20 cellular contexts compared by ENCODE assay signal in the genomic region with DNA sequence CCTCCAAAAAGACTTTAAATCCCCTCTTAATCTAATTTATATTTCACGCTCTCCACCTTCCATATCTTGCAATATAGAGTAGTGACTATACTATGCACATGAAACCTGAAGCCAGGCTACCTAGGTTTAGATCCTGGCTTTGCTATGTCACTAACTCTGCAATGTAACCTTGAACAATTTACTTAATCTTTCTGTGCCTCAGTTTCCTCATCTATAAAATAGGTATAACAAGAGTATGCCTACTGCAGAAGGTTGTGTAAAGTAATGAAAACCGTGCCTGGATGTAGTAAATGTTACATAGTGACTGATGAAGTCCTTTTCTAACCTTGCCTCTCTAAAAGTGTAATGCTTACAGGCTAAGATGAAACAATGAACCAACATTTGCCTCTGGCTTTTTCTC.
"Had no signal": no experiment of that assay in that cellular context is flagged by ENCODE, and none has a peak within 500 bp of the region (broad histone marks: within the 10 kb centered on the region; RNA-seq: fewer than 3 reads in every experiment).

No MANE protein-coding gene starts in this region.

- H3K27me3 Mint-ChIP-seq: activated CD4-positive, alpha-beta T cell treated with anti-CD3 and anti-CD28 coated beads, Interleukin-2, amount 10 ng/mL, durations not matched to agents 24 days and 14 days; effector memory CD8-positive, alpha-beta T cell; progenitor cell of endocrine pancreas; type B pancreatic cell had no signal

- ATAC-seq: activated T-cell treated with anti-CD3 and anti-CD28 coated beads, Interleukin-2, amount 50 U/mL, for 72 hours; effector memory CD8-positive, alpha-beta T cell; heart left ventricle had no signal

- H3K4me3 Mint-ChIP-seq: activated CD4-positive, alpha-beta T cell treated with anti-CD3 and anti-CD28 coated beads, Interleukin-2, amount 10 ng/mL, durations not matched to agents 24 days and 14 days; activated T-cell treated with anti-CD3 and anti-CD28 coated beads, Interleukin-2, amount 50 U/mL, for 72 hours; effector memory CD8-positive, alpha-beta T cell; nephron; T-helper 1 cell treated with Interleukin-12 subunit alpha and Interleukin-12 subunit beta and Interleukin-4 antibody, amounts not matched to agents 30 μg/mL and 1 μg/mL, for 36 hours; type B pancreatic cell had no signal

- H3K36me3 ChIP-seq: right atrium auricular region had no signal

- H3K4me3 ChIP-seq: heart left ventricle, lung, right atrium auricular region, skin epidermis had no signal

- H3K9me3 ChIP-seq: heart left ventricle, right atrium auricular region had no signal

- H3K27me3 ChIP-seq: heart left ventricle, right atrium auricular region had no signal

- H3K27ac Mint-ChIP-seq: activated CD4-positive, alpha-beta T cell treated with anti-CD3 and anti-CD28 coated beads, Interleukin-2, amount 10 ng/mL, durations not matched to agents 24 days and 14 days; activated T-cell treated with anti-CD3 and anti-CD28 coated beads, Interleukin-2, amount 50 U/mL, for 72 hours; effector memory CD8-positive, alpha-beta T cell; nephron; progenitor cell of endocrine pancreas; T-helper 1 cell treated with Interleukin-12 subunit alpha and Interleukin-12 subunit beta and Interleukin-4 antibody, amounts not matched to agents 30 μg/mL and 1 μg/mL, for 36 hours; type B pancreatic cell had no signal

- H3K36me3 Mint-ChIP-seq: type B pancreatic cell had no signal

- H3K9me3 Mint-ChIP-seq: activated CD4-positive, alpha-beta T cell treated with anti-CD3 and anti-CD28 coated beads, Interleukin-2, amount 10 ng/mL, durations not matched to agents 24 days and 14 days; activated T-cell treated with anti-CD3 and anti-CD28 coated beads, Interleukin-2, amount 50 U/mL, for 72 hours; effector memory CD8-positive, alpha-beta T cell; nephron; T-helper 1 cell treated with Interleukin-12 subunit alpha and Interleukin-12 subunit beta and Interleukin-4 antibody, amounts not matched to agents 30 μg/mL and 1 μg/mL, for 36 hours; type B pancreatic cell had no signal

- DNase-seq: activated CD4-positive, alpha-beta T cell treated with anti-CD3 and anti-CD28 coated beads, Interleukin-2, amount 10 ng/mL, durations not matched to agents 24 days and 14 days; activated CD4-positive, CD25-positive, alpha-beta regulatory T cell; activated CD8-positive, alpha-beta memory T cell treated with anti-CD3 and anti-CD28 coated beads, Interleukin-2, amount 50 U/mL, for 48 hours; activated gamma-delta T cell; activated T-cell treated with anti-CD3 and anti-CD28 coated beads, Interleukin-2, amount 50 U/mL, for 72 hours; aorta; cerebellar nuclear complex; effector memory CD8-positive, alpha-beta T cell; heart left ventricle; occipital lobe; stimulated activated CD4-positive, alpha-beta T cell treated with anti-CD3 and anti-CD28 coated beads, Interleukin-15, amount 100 ng/mL, for 24 hours; stimulated activated CD4-positive, alpha-beta T cell treated with anti-CD3 and anti-CD28 coated beads, Interleukin-4, amount 100 ng/mL, for 1 hour; stimulated activated naive CD4-positive, alpha-beta T cell treated with Interleukin-2 at 50 U/mL for 16 hours had no signal

- H3K27ac ChIP-seq: heart left ventricle, right atrium auricular region had no signal
